In the genomic region with DNA sequence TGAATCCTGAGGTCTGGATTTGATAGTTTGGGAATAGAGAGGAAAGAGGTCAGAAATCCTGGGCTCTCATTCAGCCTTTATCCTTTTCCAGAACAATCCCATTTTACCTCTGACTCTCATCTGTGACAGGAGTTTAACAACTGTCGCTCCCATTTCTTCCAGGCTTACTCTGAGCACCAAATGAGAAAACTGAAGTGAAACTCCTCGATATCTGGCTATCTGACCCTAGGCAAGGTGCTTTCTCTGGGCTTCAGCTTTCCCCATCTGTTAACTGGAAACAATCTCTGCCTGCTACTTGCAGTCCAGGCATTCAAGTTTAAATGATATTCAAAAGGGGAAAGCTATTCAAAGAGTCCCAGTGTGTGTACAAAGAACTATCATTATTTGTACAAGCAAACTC, we compare ENCODE assay signal across 21 cellular contexts. TPM values are rescaled to one million over a fixed set of nuclear protein-coding genes. Genes with fewer than 3 reads are reported as not detected.
A peak's percentile ranks its signal among the peaks of the same experiment; 100 is the strongest.
DNase-seq lines count a peak whose midpoint lies in the region; ATAC-seq, FAIRE-seq and TF ChIP-seq lines count a peak whose summit lies in the region.
"Had no signal": no experiment of that assay in that cellular context is flagged by ENCODE, and none has a peak within 500 bp of the region (broad histone marks: within the 10 kb centered on the region; RNA-seq: fewer than 3 reads in every experiment).

No MANE protein-coding gene starts in this region.

- H2AFZ ChIP-seq in OCI-LY3 (ENCODE audit: low read depth, low read length) (no peak overlapping the region), GM12878 (ENCODE audit: control insufficient read depth, low read depth, low read length) (no peak overlapping the region)

- TF ChIP-seq RAD21 in GM12878 (IDR thresholded peaks at IDR 0.05; ENCODE audit: insufficient read depth, low read depth, low read length): no peak

- H3K27ac Mint-ChIP-seq in activated naive CD8-positive, alpha-beta T cell treated with anti-CD3 and anti-CD28 coated beads for 36 hours: no peak overlapping the region
- H3K27ac Mint-ChIP-seq: B cell; CD4-positive, alpha-beta memory T cell; HFFc6; IgD-negative memory B cell had no signal

- no peak for FAIRE-seq in GM12891 (lab: Jason Lieb, UNC)
- FAIRE-seq in GM12878 (lab: Jason Lieb, UNC): peak; percentile 76
- FAIRE-seq: HepG2 had no signal

- no peaks in the 10 kb centered on the region for H3K36me3 ChIP-seq in BLaER1
- H3K36me3 ChIP-seq in OCI-LY3 (replicated peaks; ENCODE audit: low read depth, low read length): no peaks in the 10 kb centered on the region
- H3K36me3 ChIP-seq in GM12878 (ENCODE audit: control insufficient read depth in 2 of 2, insufficient read depth in 2 of 2, low read length in 1 of 2): no peaks in the 10 kb centered on the region

- in situ Hi-C loops in GM12878 (cut with MboI): no loop called here

- no peaks in the 10 kb centered on the region for H3K4me1 Mint-ChIP-seq in activated naive CD8-positive, alpha-beta T cell treated with anti-CD3 and anti-CD28 coated beads for 36 hours
- H3K4me1 Mint-ChIP-seq: CD4-positive, alpha-beta memory T cell had no signal

- WGBS in GM12878 (ENCODE audit: insufficient coverage, insufficient replicate concordance, low lambda C conversion rate, missing lambda C conversion rate): 0% methylated on average over 2 of the region's 2 CpGs

- CTCF ChIA-PET in GM12878 (lab: Yijun Ruan, JAX): interaction anchor here (1.2 to 5.4 kb wide), 4 partner anchors 15 to 370 kb away, joined by 3 to 79 read pairs (median 36); no protein-coding TSS in a partner anchor

- H3K4me2 ChIP-seq in BLaER1 (peak overlapping the region; percentile 92), OCI-LY3 (ENCODE audit: low read length) (peak overlapping the region; percentile 23), GM12878 (ENCODE audit: control insufficient read depth, insufficient read depth) (peak overlapping the region; percentile 12; the same call in 1 of the 2 replicates)

- intact Hi-C loops in GM12878 (cut with micrococcal nuclease; ENCODE audit: unreplicated experiment): no loop called here

- no peaks in the 10 kb centered on the region for H3K9me3 ChIP-seq in BLaER1
- no peaks in the 10 kb centered on the region for H3K9me3 ChIP-seq in OCI-LY3 (ENCODE audit: insufficient read depth, low read length)
- H3K9me3 ChIP-seq in GM12878 (replicated peaks; ENCODE audit: control insufficient read depth, insufficient read depth, low read length): no peaks in the 10 kb centered on the region

- SMC1A ChIA-PET in GM12878 (lab: Charles Lee; ENCODE audit: uncharacterized antibody, unreplicated experiment): interaction anchor here (1.5 to 4.9 kb wide), 3 partner anchors 16 to 99 kb away, joined by 3 to 30 read pairs (median 18); no protein-coding TSS in a partner anchor

- H3K27me3 Mint-ChIP-seq in activated naive CD8-positive, alpha-beta T cell treated with anti-CD3 and anti-CD28 coated beads for 36 hours: peaks cover 14% of the 10 kb centered on the region

- H3K4me1 ChIP-seq in BLaER1 (peaks cover 79% of the 10 kb centered on the region), OCI-LY3 (ENCODE audit: low read length) (peaks cover 62% of the 10 kb centered on the region), GM12878 (ENCODE audit: control insufficient read depth, insufficient read depth, low read length) (peaks cover 28% of the 10 kb centered on the region)

- RAD21 ChIA-PET in GM12878 (lab: Charles Lee; ENCODE audit: unreplicated experiment): interaction anchor here (1.0 to 4.5 kb wide), 4 partner anchors 14 to 355 kb away, joined by 3 to 29 read pairs (median 4); partner anchors contain the start of genes PRDX5 and TRMT112

- no peak overlapping the region; the same call in 1 of the 2 replicates for H3K9ac ChIP-seq in BLaER1
- H3K9ac ChIP-seq in OCI-LY3 (ENCODE audit: low read length): no peak overlapping the region
- H3K9ac ChIP-seq in GM12878 (ENCODE audit: control insufficient read depth, insufficient read depth, low read length): no peak overlapping the region

- peak; percentile 15; the same call in 2 of the 3 replicates for ATAC-seq in GM12878
- ATAC-seq: HepG2 had no signal

- POLR2A ChIA-PET in GM12878 (lab: Charles Lee): interaction anchor here (1.1 to 1.7 kb wide), 2 partner anchors 309 to 337 kb away, joined by 4 read pairs; no protein-coding TSS in a partner anchor

- no peak overlapping the region for H3K27ac ChIP-seq in BLaER1
- no peak overlapping the region for H3K27ac ChIP-seq in OCI-LY3 (ENCODE audit: low read length)
- H3K27ac ChIP-seq in GM12878 (ENCODE audit: control insufficient read depth, insufficient read depth): no peak overlapping the region
- H3K27ac ChIP-seq: C4-2B had no signal

- no peak overlapping the region for H3K4me3 Mint-ChIP-seq in activated naive CD8-positive, alpha-beta T cell treated with anti-CD3 and anti-CD28 coated beads for 36 hours
- H3K4me3 Mint-ChIP-seq: B cell; CD4-positive, alpha-beta memory T cell; HFFc6 had no signal

- BruUV-seq in GM12878 (replicated peaks; lab: Mats Ljungman, UMichigan): no TSS peak

- H3K79me2 ChIP-seq in OCI-LY3 (ENCODE audit: low read length) (no peaks in the 10 kb centered on the region), GM12878 (ENCODE audit: control insufficient read depth, insufficient read depth, low read length) (no peaks in the 10 kb centered on the region)

- TF ChIP-seq POLR2A in GM12891 (IDR thresholded peaks at IDR 0.05; ENCODE audit: low read depth, low read length) (no peak), GM12878 (IDR thresholded peaks at IDR 0.05; ENCODE audit: low read depth, low read length) (no peak)

- H3K4me3 ChIP-seq in BLaER1: no peak overlapping the region
- H3K4me3 ChIP-seq in OCI-LY3 (ENCODE audit: low read length): no peak overlapping the region
- no peak overlapping the region for H3K4me3 ChIP-seq in GM12878

- H3K27me3 ChIP-seq in BLaER1 (no peaks in the 10 kb centered on the region), OCI-LY3 (ENCODE audit: low read depth, low read length) (peaks cover 43% of the 10 kb centered on the region), GM12878 (replicated peaks in 1 of 2; ENCODE audit: control insufficient read depth in 2 of 2, insufficient read depth in 2 of 2, low read length in 1 of 2) (peaks cover 0 to 3% of the 10 kb centered on the region in 2 experiments; a peak in 2 of 4 replicates)

- DNase-seq in GM12891 (ENCODE audit: insufficient read length, low spot score): no peak
- DNase-seq in GM12878 (ENCODE audit: low read depth, low spot score): no peak
- no peak for DNase-seq in SKM-1 treated with dmso at 0.1 percent for 144 hours (lab: John Stamatoyannopoulos, UW; ENCODE audit: unreplicated experiment)
- DNase-seq in NCI-H2081 (lab: John Stamatoyannopoulos, UW): no peak
- no peak for DNase-seq in mesenteric fat pad (ENCODE audit: low spot score)
- DNase-seq in activated naive CD8-positive, alpha-beta T cell treated with anti-CD3 and anti-CD28 coated beads for 36 hours: no peak
- DNase-seq: 8988T; CD4-positive, alpha-beta memory T cell; DMS153; DMS79 treated with DMSO at 0.1 percent for 48 hours; GF-D8; GOT3; H7; HFFc6; KBM-7 had no signal

- no peaks in the 10 kb centered on the region for H3K9me3 Mint-ChIP-seq in activated naive CD8-positive, alpha-beta T cell treated with anti-CD3 and anti-CD28 coated beads for 36 hours
- H3K9me3 Mint-ChIP-seq: CD4-positive, alpha-beta memory T cell; HFFc6; IgD-negative memory B cell had no signal

- H3K36me3 Mint-ChIP-seq in activated naive CD8-positive, alpha-beta T cell treated with anti-CD3 and anti-CD28 coated beads for 36 hours: no peaks in the 10 kb centered on the region
- H3K36me3 Mint-ChIP-seq: CD4-positive, alpha-beta memory T cell had no signal

- TF ChIP-seq CTCF in OCI-LY3 (IDR thresholded peaks at IDR 0.05; ENCODE audit: low read depth, low read length) (no peak), GM12878 (IDR thresholded peaks at IDR 0.05 in 2 of 3, conservative IDR thresholded peaks at IDR 0.05 in 1 of 3; ENCODE audit: control insufficient read depth in 2 of 3, extremely low read depth in 1 of 3, insufficient read depth in 1 of 3, low read depth in 3 of 3, low read length in 3 of 3) (no peak)

- no peak for TF ChIP-seq EP300 in GM12878 (IDR thresholded peaks at IDR 0.05; ENCODE audit: borderline replicate concordance in 1 of 2, control insufficient read depth in 1 of 2, low read depth in 2 of 2, low read length in 2 of 2)

- H4K20me1 ChIP-seq in BLaER1 (no peaks in the 10 kb centered on the region), OCI-LY3 (ENCODE audit: insufficient read depth, low read length) (no peaks in the 10 kb centered on the region), GM12878 (ENCODE audit: control insufficient read depth, insufficient read depth) (no peaks in the 10 kb centered on the region)

TF ChIP-seq in GM12891, 5 proteins besides CTCF, POLR2A, EP300 and RAD21:
- TF ChIP-seq SPI1 (IDR thresholded peaks at IDR 0.05; ENCODE audit: low read depth, low read length): peak; percentile 62
- no peak for TF ChIP-seq POLR2AphosphoS5 (IDR thresholded peaks at IDR 0.05; ENCODE audit: low read depth, low read length)
TF ChIP-seq in GM12891: peak in this region for 1.

TF ChIP-seq in GM12878, 131 proteins besides CTCF, POLR2A, EP300 and RAD21 (continues in another document):
- no peak for TF ChIP-seq SUPT20H (IDR thresholded peaks at IDR 0.05; ENCODE audit: borderline replicate concordance, control insufficient read depth, low read depth, low read length)
- no peak for TF ChIP-seq BRCA1 (IDR thresholded peaks at IDR 0.05; ENCODE audit: low read depth, low read length)
- no peak for TF ChIP-seq TARDBP (IDR thresholded peaks at IDR 0.05; ENCODE audit: borderline replicate concordance)
- TF ChIP-seq SPI1 (IDR thresholded peaks at IDR 0.05; ENCODE audit: borderline replicate concordance, insufficient read depth, low read depth, low read length): peak; percentile 71

RNA-seq across cellular contexts. Expression of gene NRXN2, which starts 50.1 kb away (rescaled TPM):
- 0.71 TPM for polyA plus RNA-seq in GM12891 (2012; ENCODE audit: low read depth, missing spikeins)
- 1.8 and 2.7 TPM in 2 replicates for total RNA-seq in GM12878 (2013; cell fraction: nucleolus; rRNA removed)
- total RNA-seq in GM12878 (2014; rRNA removed) (0.06 TPM in 1 of 2 replicates, not detected in the other), GM12878 (2014; rRNA removed; fragmentation: Illumina TruSeq; extraction: Trizol) (0.18 and 0.22 TPM in 2 replicates), GM12878 (2021) (0.29 and 0.74 TPM in 2 replicates), mesenteric fat pad (8.8 TPM)
- polyA plus RNA-seq in GM12878 (2011; ENCODE audit: low read depth): not detected
- polyA plus RNA-seq in GM12878 (2011; rRNA removed) (1.1 and 1.4 TPM in 2 replicates), GM12878 (2014; fragmentation: Illumina TruSeq; extraction: Trizol) (0.09 TPM in 1 of 2 replicates, not detected in the other), GM12878 (2014; fragmentation: Nextera tagmentation; extraction: Ambion mirVana) (under 1 TPM; 0.03 to 0.07 TPM), GM12878 (2014; rRNA removed) (0.08 and 0.28 TPM in 2 replicates), GM12878 (2016; fragmentation: Nextera tagmentation; extraction: Ambion mirVana) (under 1 TPM; 0.24 to 0.52 TPM)
- polyA plus RNA-seq in GM12878 (2011; cell fraction: cytosol; rRNA removed): 2.2 and 2.7 TPM in 2 replicates
- 8.3 and 17.7 TPM in 2 replicates for polyA plus RNA-seq in GM12878 (2011; cell fraction: nucleus; rRNA removed)
- polyA plus RNA-seq in GM12878 (2012): 0.11 and 0.32 TPM in 2 replicates
- 11.6 and 16.6 TPM in 2 replicates for polyA minus RNA-seq in GM12878 (2011; rRNA and poly(A)+ RNA removed)
- polyA minus RNA-seq in GM12878 (2011; cell fraction: cytosol; rRNA and poly(A)+ RNA removed): 9.4 and 11.8 TPM in 2 replicates
- polyA minus RNA-seq in GM12878 (2011; cell fraction: nucleus; rRNA and poly(A)+ RNA removed): 5.4 and 16.4 TPM in 2 replicates
- under 1 TPM; 0.20 to 0.58 TPM for total RNA-seq in activated naive CD8-positive, alpha-beta T cell treated with anti-CD3 and anti-CD28 coated beads for 36 hours
- total RNA-seq: HepG2 had no signal
- polyA plus RNA-seq: CD4-positive, alpha-beta memory T cell; HepG2; IgD-negative memory B cell had no signal

Comparison
In these comparisons a context has a peak if more than half of its experiments do, and no peak if none do; other contexts are left out.
1. H3K4me2 ChIP-seq: peak in every context shown above with its lines; median percentile 92 in BLaER1; 23 in OCI-LY3; 12 in GM12878.